12 cellular contexts compared by ENCODE assay signal in the genomic region with DNA sequence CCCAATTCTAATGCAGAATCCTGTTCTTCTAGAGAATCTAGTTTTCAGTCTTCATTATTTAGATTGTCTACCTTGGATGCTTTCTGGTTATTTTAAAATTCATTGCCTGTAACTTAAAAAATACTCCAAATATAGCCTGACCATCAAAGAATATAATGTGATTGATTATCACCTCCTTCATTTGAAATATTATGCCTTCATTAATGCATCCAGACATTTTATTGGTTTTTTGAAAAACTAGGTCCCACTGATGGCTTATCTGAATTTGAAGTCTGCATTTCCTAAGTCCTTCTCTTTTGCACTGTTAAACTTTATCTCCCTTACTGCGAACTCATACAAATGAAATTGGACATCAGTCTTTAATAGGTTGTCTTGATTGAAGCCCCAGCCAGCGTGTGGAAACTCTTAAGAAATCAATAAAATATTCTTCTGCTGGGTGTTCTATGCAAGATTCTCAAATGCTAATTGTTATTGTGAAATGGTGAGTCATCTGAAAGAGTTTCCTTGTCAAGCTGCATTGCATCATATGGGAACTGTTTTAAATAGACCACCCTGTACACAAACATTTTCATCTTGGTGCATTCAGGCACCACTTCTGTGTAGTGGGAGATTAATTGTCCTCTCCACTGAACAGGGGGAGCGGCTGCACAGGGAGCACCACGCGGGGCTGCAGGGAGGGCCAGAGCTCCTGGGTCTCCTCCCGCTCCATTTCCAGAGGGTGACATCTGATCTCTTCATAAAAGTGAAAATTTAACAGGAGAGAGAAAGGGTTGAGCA.
DNase-seq lines count a peak whose midpoint lies in the region; ATAC-seq and TF ChIP-seq lines count a peak whose summit lies in the region.
"Had no signal": no experiment of that assay in that cellular context is flagged by ENCODE, and none has a peak within 500 bp of the region (broad histone marks: within the 10 kb centered on the region; RNA-seq: fewer than 3 reads in every experiment).

No MANE protein-coding gene starts in this region.

- no peaks in the 10 kb centered on the region for H3K23me2 ChIP-seq in H9 (ENCODE audit: insufficient read length, low read depth, low read length, poor library complexity, severe bottlenecking)

- H3K36me3 ChIP-seq in A673 (ENCODE audit: insufficient read depth, low read length, poor library complexity, severe bottlenecking) (no peaks in the 10 kb centered on the region), hepatocyte (replicated peaks; ENCODE audit: insufficient read depth, low read depth) (no peaks in the 10 kb centered on the region)

- POLR2A ChIA-PET in A673 (lab: Charles Lee; ENCODE audit: low non-redundant PET) = no interaction called here

- in situ Hi-C loops in ACHN (cut with HindIII; ENCODE audit: low pct_ligation_motif_present, low pct_unique_long_range_greater_than_20kb, low sequenced_read_pairs) = no loop called here

- no peak overlapping the region for H2BK15ac ChIP-seq in H9 (ENCODE audit: low read depth, low read length)

- no peak for TF ChIP-seq CTCF in A673 (conservative IDR thresholded peaks at IDR 0.05; ENCODE audit: low read depth, low read length)
- no peak for TF ChIP-seq CTCF in hepatocyte (IDR thresholded peaks at IDR 0.05; ENCODE audit: poor library complexity)
- no peak for TF ChIP-seq CTCF in H9 (conservative IDR thresholded peaks at IDR 0.05)

- H3K9ac ChIP-seq in H9 (ENCODE audit: extremely low read depth, insufficient read length, low read length) = no peak overlapping the region

- no peak overlapping the region for H3T11ph ChIP-seq in H9 (ENCODE audit: low read length)

- no peak overlapping the region for H2BK120ac ChIP-seq in H9 (ENCODE audit: low read depth, low read length, poor library complexity, severe bottlenecking)

- H3K23ac ChIP-seq in H9 (ENCODE audit: insufficient read length, low read depth, low read length) = no peak overlapping the region

- no peak overlapping the region for H3K18ac ChIP-seq in H9 (ENCODE audit: insufficient read length, low read depth, low read length)

- H4K5ac ChIP-seq in H9 (ENCODE audit: insufficient read length, low read depth, low read length) = no peak overlapping the region

- no peaks in the 10 kb centered on the region for H3K79me1 ChIP-seq in H9 (ENCODE audit: insufficient read depth, low read depth, low read length, poor library complexity, severe bottlenecking)

- H3K4me1 ChIP-seq in A673 (ENCODE audit: insufficient read depth, low read length, poor library complexity, severe bottlenecking) (peaks cover 29% of the 10 kb centered on the region), hepatocyte (ENCODE audit: insufficient read depth) (peaks cover 6% of the 10 kb centered on the region), H9 (ENCODE audit: insufficient read depth, low read length) (peaks cover 2% of the 10 kb centered on the region; the same call in 1 of the 2 replicates)

- H3K4me2 ChIP-seq in hepatocyte (peak overlapping the region; percentile 5), H9 (ENCODE audit: insufficient read depth, insufficient read length, low read length) (no peak overlapping the region)

- H2BK20ac ChIP-seq in H9 (ENCODE audit: low read depth, low read length, poor library complexity, severe bottlenecking) = no peak overlapping the region

- no peak overlapping the region for H4K8ac ChIP-seq in H9 (replicated peaks; ENCODE audit: insufficient read length, low read depth, low read length)

- H2AFZ ChIP-seq in hepatocyte (no peak overlapping the region), H9 (ENCODE audit: low read length) (no peak overlapping the region)

- CTCF ChIA-PET in A673 (lab: Charles Lee) = no interaction called here

- H3K4me3 Mint-ChIP-seq in H9 = no peak overlapping the region
- H3K4me3 Mint-ChIP-seq in stimulated activated effector memory CD8-positive, alpha-beta T cell treated with anti-CD3 and anti-CD28 coated beads, Interleukin-12 subunit alpha, Interleukin-12 subunit beta, amount 100 ng/mL, for 72 hours = no peak overlapping the region
- H3K4me3 Mint-ChIP-seq: activated naive CD4-positive, alpha-beta T cell treated with anti-CD3 and anti-CD28 coated beads, Interleukin-2, amount 10 ng/mL, durations not matched to agents 7 days and 5 days; T-cell had no signal

- peak; percentile 56 for ATAC-seq in SK-N-SH treated with all-trans-retinoic acid at 6 μM for 48 hours
- ATAC-seq in HG02623 (IDR thresholded peaks at IDR 0.05; ENCODE audit: unreplicated experiment) = no peak
- ATAC-seq in stimulated activated effector memory CD8-positive, alpha-beta T cell treated with anti-CD3 and anti-CD28 coated beads, Interleukin-12 subunit alpha, Interleukin-12 subunit beta, amount 100 ng/mL, for 72 hours = no peak
- ATAC-seq: T-cell had no signal

- no peaks in the 10 kb centered on the region for H3K27me3 Mint-ChIP-seq in H9 (ENCODE audit: low read depth)

- H3K9me3 ChIP-seq in A673 (ENCODE audit: low read depth, low read length, poor library complexity, severe bottlenecking) = no peaks in the 10 kb centered on the region
- H3K9me3 ChIP-seq in hepatocyte (ENCODE audit: low read depth) = no peaks in the 10 kb centered on the region
- H3K9me3 ChIP-seq in H9 (ENCODE audit: control insufficient read depth, low read depth, low read length) = no peaks in the 10 kb centered on the region

- H3K27ac ChIP-seq in A673 (ENCODE audit: low read depth, low read length, poor library complexity, severe bottlenecking) (peak overlapping the region; percentile 45), hepatocyte (peak overlapping the region; percentile 8), H9 (ENCODE audit: insufficient read length, low read depth, low read length) (no peak overlapping the region)
- H3K27ac ChIP-seq: HL-60 had no signal

- no peak overlapping the region for H4K91ac ChIP-seq in H9 (ENCODE audit: insufficient read length, low read depth, low read length)

- H4K20me1 ChIP-seq in hepatocyte (ENCODE audit: insufficient read depth, poor library complexity, severe bottlenecking) (no peaks in the 10 kb centered on the region), H9 (ENCODE audit: control insufficient read depth, insufficient read depth, insufficient read length) (no peaks in the 10 kb centered on the region)

- DNase-seq in A673 (ENCODE audit: low spot score) = peak; percentile 89
- DNase-seq in HPDE6-E6E7 (ENCODE audit: extremely low spot score) = peak; percentile 66
- peak; percentile 37 for DNase-seq in hepatocyte (ENCODE audit: low spot score)
- no peak for DNase-seq in H9
- no peak for DNase-seq in ACHN
- DNase-seq in stimulated activated effector memory CD8-positive, alpha-beta T cell treated with anti-CD3 and anti-CD28 coated beads, Interleukin-12 subunit alpha, Interleukin-12 subunit beta, amount 100 ng/mL, for 72 hours (ENCODE audit: low spot score in 2 of 2) = no peak
- DNase-seq: activated naive CD4-positive, alpha-beta T cell treated with anti-CD3 and anti-CD28 coated beads, Interleukin-2, amount 10 ng/mL, durations not matched to agents 7 days and 5 days; stimulated activated CD4-positive, alpha-beta T cell treated with anti-CD3 and anti-CD28 coated beads, Interleukin-1b, Interleukin-23, amount 100 ng/mL, for 48 hours; T-cell had no signal

- intact Hi-C loops in A673 (cut with micrococcal nuclease; ENCODE audit: unreplicated experiment) = no loop called here

- no peaks in the 10 kb centered on the region for H3K9me3 Mint-ChIP-seq in H9
- no peaks in the 10 kb centered on the region for H3K9me3 Mint-ChIP-seq in stimulated activated effector memory CD8-positive, alpha-beta T cell treated with anti-CD3 and anti-CD28 coated beads, Interleukin-12 subunit alpha, Interleukin-12 subunit beta, amount 100 ng/mL, for 72 hours
- H3K9me3 Mint-ChIP-seq: activated naive CD4-positive, alpha-beta T cell treated with anti-CD3 and anti-CD28 coated beads, Interleukin-2, amount 10 ng/mL, durations not matched to agents 7 days and 5 days; T-cell had no signal

- H3K14ac ChIP-seq in H9 (ENCODE audit: insufficient read depth, low read length) = no peak overlapping the region

- H3K4me3 ChIP-seq in A673 (ENCODE audit: low read depth, low read length, poor library complexity, severe bottlenecking) (no peak overlapping the region), hepatocyte (no peak overlapping the region)

- H2BK5ac ChIP-seq in H9 (ENCODE audit: insufficient read length, low read length) = no peak overlapping the region

- H3K27ac Mint-ChIP-seq in H9 = no peak overlapping the region
- H3K27ac Mint-ChIP-seq in stimulated activated effector memory CD8-positive, alpha-beta T cell treated with anti-CD3 and anti-CD28 coated beads, Interleukin-12 subunit alpha, Interleukin-12 subunit beta, amount 100 ng/mL, for 72 hours = no peak overlapping the region
- H3K27ac Mint-ChIP-seq: activated naive CD4-positive, alpha-beta T cell treated with anti-CD3 and anti-CD28 coated beads, Interleukin-2, amount 10 ng/mL, durations not matched to agents 7 days and 5 days; T-cell had no signal

- no peak overlapping the region for H2AK5ac ChIP-seq in H9 (ENCODE audit: insufficient read length, low read length)

- no peaks in the 10 kb centered on the region for H3K27me3 ChIP-seq in A673 (replicated peaks; ENCODE audit: insufficient read depth, low read depth, low read length, poor library complexity)
- no peaks in the 10 kb centered on the region for H3K27me3 ChIP-seq in hepatocyte
- H3K27me3 ChIP-seq in H9 (ENCODE audit: insufficient read depth, low read length) = no peaks in the 10 kb centered on the region

- no TSS peak for BruUV-seq in A673 (replicated peaks; lab: Mats Ljungman, UMichigan)

- no peak overlapping the region for H2BK12ac ChIP-seq in H9 (ENCODE audit: insufficient read length, low read depth, low read length)

- H3K56ac ChIP-seq in H9 (ENCODE audit: insufficient read length, low read depth, low read length) = no peak overlapping the region

- peaks cover 18 to 31% of the 10 kb centered on the region in 2 experiments for H3K4me1 Mint-ChIP-seq in H9
- H3K4me1 Mint-ChIP-seq in stimulated activated effector memory CD8-positive, alpha-beta T cell treated with anti-CD3 and anti-CD28 coated beads, Interleukin-12 subunit alpha, Interleukin-12 subunit beta, amount 100 ng/mL, for 72 hours = no peaks in the 10 kb centered on the region
- H3K4me1 Mint-ChIP-seq: activated naive CD4-positive, alpha-beta T cell treated with anti-CD3 and anti-CD28 coated beads, Interleukin-2, amount 10 ng/mL, durations not matched to agents 7 days and 5 days; T-cell had no signal

- H3K79me2 ChIP-seq in hepatocyte (no peaks in the 10 kb centered on the region), H9 (ENCODE audit: insufficient read depth, low read length) (no peaks in the 10 kb centered on the region)

- H3K9me2 ChIP-seq in hepatocyte (replicated peaks; ENCODE audit: insufficient read depth) = no peaks in the 10 kb centered on the region

- no peak overlapping the region for H3K4ac ChIP-seq in H9 (ENCODE audit: low read depth, low read length)

- no peaks in the 10 kb centered on the region; a peak in 1 of 7 replicates for H3K36me3 Mint-ChIP-seq in H9 (ENCODE audit: insufficient read depth in 1 of 3, low read depth in 3 of 3)
- H3K36me3 Mint-ChIP-seq in stimulated activated effector memory CD8-positive, alpha-beta T cell treated with anti-CD3 and anti-CD28 coated beads, Interleukin-12 subunit alpha, Interleukin-12 subunit beta, amount 100 ng/mL, for 72 hours = no peaks in the 10 kb centered on the region
- H3K36me3 Mint-ChIP-seq: activated naive CD4-positive, alpha-beta T cell treated with anti-CD3 and anti-CD28 coated beads, Interleukin-2, amount 10 ng/mL, durations not matched to agents 7 days and 5 days; T-cell had no signal

- WGBS in hepatocyte (ENCODE audit: low lambda C conversion rate, missing lambda C conversion rate) = 47% methylated on average over 6 of the region's 6 CpGs
- WGBS in H9 (ENCODE audit: extremely low coverage, insufficient read length, low lambda C conversion rate) = no CpG with 5 or more reads among the region's 6 CpGs

Comparison
In these comparisons a context has a peak if more than half of its experiments do, and no peak if none do; other contexts are left out.
1. DNase-seq: peak in A673 (single experiment), HPDE6-E6E7 (single experiment) and hepatocyte (single experiment); none in H9 (single experiment), ACHN (single experiment) and stimulated activated effector memory CD8-positive, alpha-beta T cell treated with anti-CD3 and anti-CD28 coated beads, Interleukin-12 subunit alpha, Interleukin-12 subunit beta, amount 100 ng/mL, for 72 hours (0 of 2).